In the genomic region with DNA sequence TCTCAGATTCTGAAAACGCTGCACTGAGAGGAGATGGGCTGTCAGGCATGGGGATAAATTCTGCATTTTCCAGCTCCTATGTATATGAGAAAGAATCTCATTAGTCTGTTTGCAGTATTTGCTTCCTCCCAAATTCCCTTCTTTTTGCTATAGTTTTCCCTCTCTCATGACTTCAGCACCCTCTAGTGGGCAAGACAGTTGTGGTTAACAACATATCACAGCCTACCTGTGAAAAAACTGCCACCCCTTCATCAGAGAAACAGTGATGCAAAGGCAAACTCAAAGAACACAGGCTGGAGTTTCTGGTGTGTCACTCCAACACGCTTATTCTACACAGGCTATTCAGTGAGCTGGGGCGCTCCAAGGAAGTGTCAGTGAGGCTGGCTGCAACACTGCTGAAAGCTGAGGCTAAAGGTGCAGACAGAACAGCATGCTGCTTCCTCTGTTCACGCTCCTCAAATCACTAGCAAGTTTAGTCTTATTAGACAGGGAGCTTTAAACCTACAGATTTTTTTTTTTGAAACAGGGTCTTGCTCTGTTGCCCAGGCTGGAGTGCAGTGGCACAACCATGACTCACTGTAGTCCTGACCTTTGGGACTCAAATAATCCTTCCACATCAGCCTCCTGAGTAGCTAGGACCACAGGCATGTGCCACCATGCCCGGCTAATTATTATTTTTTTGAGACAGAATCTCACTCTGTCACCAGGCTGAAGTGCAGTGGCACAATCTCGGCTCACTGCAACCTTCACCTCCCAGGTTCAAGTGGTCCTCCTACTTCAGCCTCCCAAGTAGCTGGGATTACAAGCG, we compare ENCODE assay signal across 7 cellular contexts. TPM values are rescaled to one million over a fixed set of nuclear protein-coding genes. Genes with fewer than 3 reads are reported as not detected.
A peak's percentile ranks its signal among the peaks of the same experiment; 100 is the strongest.
DNase-seq lines count a peak whose midpoint lies in the region; ATAC-seq and TF ChIP-seq lines count a peak whose summit lies in the region.

No MANE protein-coding gene starts in this region.

- WGBS in iPS DF 6.9 (ENCODE audit: insufficient coverage, insufficient read length): no CpG with 5 or more reads among the region's 7 CpGs

- no peak overlapping the region for H3K4me2 ChIP-seq in KMS-11

- H3K9me3 ChIP-seq in iPS DF 6.9 (ENCODE audit: control insufficient read depth, insufficient read depth, low read length): no peaks in the 10 kb centered on the region

- H3K4me3 ChIP-seq in KMS-11 (IDR thresholded peaks at IDR 0.05; ENCODE audit: insufficient read depth, low read depth, low read length) (no peak overlapping the region), astrocyte of the spinal cord (ENCODE audit: low read depth, low read length) (no peak overlapping the region), iPS DF 6.9 (ENCODE audit: low read length) (no peak overlapping the region)

- TF ChIP-seq CTCF in KMS-11 (conservative IDR thresholded peaks at IDR 0.05; ENCODE audit: low read depth, low read length) (peak; percentile 74), astrocyte of the spinal cord (IDR thresholded peaks at IDR 0.05; ENCODE audit: low read depth, low read length) (peak; percentile 72)

- DNase-seq in Daoy (ENCODE audit: low read depth) (peak; percentile 59), RPMI7951 (ENCODE audit: low read depth) (peak; percentile 49), astrocyte of the spinal cord (ENCODE audit: low read depth, low spot score) (peak; percentile 68), iPS DF 6.9 (ENCODE audit: low read depth, low spot score) (peak; percentile 39)
- DNase-seq in stimulated activated CD4-positive, alpha-beta T cell treated with anti-CD3 and anti-CD28 coated beads, Interleukin-1b, Interleukin-23, amount 100 ng/mL, for 48 hours: peak; percentile 12

- H3K27me3 ChIP-seq in KMS-11 (ENCODE audit: insufficient read depth, low read depth) (no peaks in the 10 kb centered on the region), iPS DF 6.9 (ENCODE audit: control insufficient read depth, insufficient read depth, low read length) (no peaks in the 10 kb centered on the region)

- H3K36me3 ChIP-seq in KMS-11 (ENCODE audit: insufficient read depth) (no peaks in the 10 kb centered on the region), iPS DF 6.9 (ENCODE audit: control insufficient read depth, insufficient read depth, low read length) (peaks cover 12% of the 10 kb centered on the region; the same call in 1 of the 2 replicates)

- in situ Hi-C loops in astrocyte of the spinal cord (cut with HindIII; ENCODE audit: low sequenced_read_pairs): no loop called here

- no peaks in the 10 kb centered on the region for H3K79me2 ChIP-seq in KMS-11 (ENCODE audit: insufficient read depth, low read depth)

- no peak overlapping the region for H3K9ac ChIP-seq in KMS-11

- no peak for ATAC-seq in HG03139 (IDR thresholded peaks at IDR 0.05; ENCODE audit: unreplicated experiment)

- H3K4me1 ChIP-seq in KMS-11 (ENCODE audit: low read depth, poor library complexity, severe bottlenecking) (no peaks in the 10 kb centered on the region), iPS DF 6.9 (ENCODE audit: control insufficient read depth, insufficient read depth, low read length) (no peaks in the 10 kb centered on the region)

- no peaks in the 10 kb centered on the region for H4K20me1 ChIP-seq in KMS-11 (ENCODE audit: insufficient read depth)

- H3K27ac ChIP-seq in KMS-11: no peak overlapping the region
- H3K27ac ChIP-seq in iPS DF 6.9 (ENCODE audit: low read length): no peak overlapping the region

- no peak overlapping the region for H2AFZ ChIP-seq in KMS-11 (ENCODE audit: low read depth)

RNA-seq across cellular contexts. Expression of a gene that starts 19.3 kb away (rescaled TPM):
- 1.4 and 4.3 TPM in 2 replicates for total RNA-seq in Daoy (2014; rRNA removed; shearing (Covaris generic))
- total RNA-seq in RPMI7951 (2014; rRNA removed; shearing (Covaris generic)): 1.2 and 1.8 TPM in 2 replicates

RNA-seq across cellular contexts. Expression of a gene that starts 24.9 kb away (rescaled TPM):
- total RNA-seq in Daoy (2014; rRNA removed; shearing (Covaris generic)): 21.8 and 34.0 TPM in 2 replicates
- total RNA-seq in RPMI7951 (2014; rRNA removed; shearing (Covaris generic)): 43.6 and 46.7 TPM in 2 replicates

RNA-seq across cellular contexts. Expression of a gene that starts 37.5 kb away (rescaled TPM):
- 7.9 and 16.0 TPM in 2 replicates for total RNA-seq in Daoy (2014; rRNA removed; shearing (Covaris generic))
- total RNA-seq in RPMI7951 (2014; rRNA removed; shearing (Covaris generic)): 13.5 and 19.2 TPM in 2 replicates

RNA-seq across cellular contexts. Expression of a gene that starts 38.1 kb away (rescaled TPM):
- total RNA-seq in Daoy (2014; rRNA removed; shearing (Covaris generic)): 27.6 and 31.8 TPM in 2 replicates
- total RNA-seq in RPMI7951 (2014; rRNA removed; shearing (Covaris generic)): 11.1 and 16.0 TPM in 2 replicates

Comparison
In these comparisons a context has a peak if more than half of its experiments do, and no peak if none do; other contexts are left out.
1. DNase-seq: peak in every context shown above with its lines; median percentile 68 in astrocyte of the spinal cord; 59 in Daoy; 49 in RPMI7951; 39 in iPS DF 6.9; 12 in stimulated activated CD4-positive, alpha-beta T cell treated with anti-CD3 and anti-CD28 coated beads, Interleukin-1b, Interleukin-23, amount 100 ng/mL, for 48 hours.